ENCODE assay signal across 8 cellular contexts in the genomic region with DNA sequence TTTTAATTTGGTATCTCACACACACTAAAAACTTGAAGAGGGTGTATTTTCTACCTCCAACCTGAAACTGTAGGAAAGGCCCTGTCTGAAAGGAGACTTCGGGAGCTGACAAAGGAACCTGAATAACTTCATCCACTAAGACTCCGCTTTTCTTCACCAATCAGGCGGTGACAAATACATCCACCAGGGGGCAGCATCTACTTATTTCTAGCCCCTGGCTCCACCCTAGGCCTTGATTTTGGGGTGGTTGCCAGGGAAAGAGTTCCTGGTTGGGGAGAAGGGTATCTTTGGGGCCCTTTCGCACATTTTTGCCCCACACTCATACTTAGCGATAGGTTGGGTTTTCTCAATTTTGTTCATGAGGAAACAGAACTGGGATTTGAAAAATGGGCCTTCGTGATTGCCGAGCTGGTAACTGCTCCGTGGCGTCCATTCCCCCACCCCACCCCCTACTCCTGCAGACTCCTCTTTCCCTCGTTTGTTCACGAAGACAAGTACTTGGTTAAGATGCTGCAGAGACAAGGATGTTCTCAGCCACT. TPM values are rescaled to one million over a fixed set of nuclear protein-coding genes. Genes with fewer than 3 reads are reported as not detected.
DNase-seq lines count a peak whose midpoint lies in the region; ATAC-seq, FAIRE-seq and TF ChIP-seq lines count a peak whose summit lies in the region.

No MANE protein-coding gene starts in this region.

- POLR2A ChIA-PET in AG04449 (lab: Yijun Ruan, JAX), result interaction anchor here (0.7 to 1.9 kb wide), 4 partner anchors 26 to 90 kb away, joined by 3 to 10 read pairs (median 4); partner anchors contain the start of gene DHX8

- no peak for FAIRE-seq in H54 (lab: Jason Lieb, UNC)

- DNase-seq in AG04449 (ENCODE audit: low read depth, low spot score) (no peak), H54 (ENCODE audit: insufficient read length, low spot score) (peak; percentile 69), NCI-H446 (lab: John Stamatoyannopoulos, UW) (peak; percentile 84 to 93), cerebellum (ENCODE audit: low spot score) (peak; percentile 93)
- peak; percentile 86 to 90 for DNase-seq in activated CD4-positive, alpha-beta T cell treated with anti-CD3 and anti-CD28 coated beads for 24 hours (ENCODE audit: low read depth in 2 of 2)
- DNase-seq in stimulated activated CD4-positive, alpha-beta T cell treated with anti-CD3 and anti-CD28 coated beads, Interleukin-1b, Interleukin-23, amount 100 ng/mL, for 24 hours (ENCODE audit: low read depth in 4 of 4, low spot score in 1 of 4), result peak; percentile 81 to 91 (median 84)

- no peak for ATAC-seq in GM18858 (IDR thresholded peaks at IDR 0.05; ENCODE audit: unreplicated experiment)

- TF ChIP-seq POLR2A in H54 (IDR thresholded peaks at IDR 0.05; ENCODE audit: low read depth, low read length), result no peak

- CTCF ChIA-PET in AG04449 (lab: Yijun Ruan, JAX), result interaction anchor here (0.7 to 19.3 kb wide), 34 partner anchors 9 to 372 kb away, joined by 3 to 1137 read pairs (median 4); partner anchors contain the start of gene DHX8

- no peak overlapping the region for H3K4me3 ChIP-seq in AG04449 (ENCODE audit: low read depth, low read length)

- H3K27me3 ChIP-seq in layer of hippocampus (ENCODE audit: control insufficient read depth, insufficient read depth, low read length), result no peaks in the 10 kb centered on the region

- TF ChIP-seq CTCF in AG04449 (IDR thresholded peaks at IDR 0.05; ENCODE audit: insufficient read depth, low read length, missing control alignments), result peak; percentile 70

- H3K27ac ChIP-seq in layer of hippocampus (ENCODE audit: low read depth, low read length), result peak overlapping the region; percentile 75

RNA-seq across cellular contexts. Expression of gene ARL4D, which starts 4.8 kb away (rescaled TPM):
- total RNA-seq in cerebellum, result 5.1 TPM
